ENCODE assay signal across 8 cellular contexts in the genomic region with DNA sequence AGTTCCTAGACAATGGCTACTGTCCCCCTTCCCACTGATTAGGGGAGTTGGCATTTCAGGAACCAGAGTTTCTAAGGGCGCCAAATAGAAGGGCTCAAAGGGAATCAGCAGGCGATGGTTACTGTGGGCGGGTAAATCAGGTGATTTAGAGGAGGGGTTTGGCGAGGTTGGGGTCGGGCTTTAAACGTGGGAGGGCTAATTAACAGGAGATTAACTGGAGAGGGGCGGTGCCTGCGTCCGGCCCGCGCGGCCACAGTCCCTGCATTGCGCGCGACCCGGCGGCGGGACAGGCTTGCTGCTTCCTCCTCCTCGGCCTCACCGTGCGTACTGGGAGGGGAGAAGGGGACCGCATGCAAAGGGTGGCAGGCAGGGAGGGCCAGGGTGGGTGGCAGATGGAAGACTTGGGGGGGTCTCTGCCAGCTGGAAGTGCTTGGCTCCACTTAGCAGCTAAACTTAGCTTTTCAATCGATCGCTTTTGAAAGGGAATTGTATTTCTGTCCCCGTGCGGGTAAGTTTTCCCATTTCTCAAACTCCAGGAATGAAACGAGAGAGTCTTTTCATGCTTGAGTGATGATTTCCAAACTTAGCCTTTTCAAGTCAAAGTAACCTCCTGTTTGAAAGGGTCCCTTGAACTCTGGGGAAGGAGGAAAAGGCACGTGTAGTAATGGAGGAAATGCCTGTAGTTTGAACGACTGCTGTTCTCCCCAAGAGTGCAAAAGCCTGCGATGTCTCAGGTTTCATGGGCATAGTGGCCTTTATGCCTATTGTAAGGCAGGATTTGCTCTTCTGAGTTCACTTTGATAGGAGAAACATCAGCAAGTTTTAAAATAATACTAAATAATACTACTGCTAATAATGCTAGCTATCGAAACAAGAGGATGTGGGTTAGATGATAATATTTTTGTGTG. TPM values are rescaled to one million over a fixed set of nuclear protein-coding genes. Genes with fewer than 3 reads are reported as not detected.
DNase-seq lines count a peak whose midpoint lies in the region; ATAC-seq and TF ChIP-seq lines count a peak whose summit lies in the region.

A gene with protein sequence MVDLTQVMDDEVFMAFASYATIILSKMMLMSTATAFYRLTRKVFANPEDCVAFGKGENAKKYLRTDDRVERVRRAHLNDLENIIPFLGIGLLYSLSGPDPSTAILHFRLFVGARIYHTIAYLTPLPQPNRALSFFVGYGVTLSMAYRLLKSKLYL (plus strand): TSS at position 255 of the 908 bp plus-strand sequence. CDS start 6,608 bp downstream, outside the sequence.

- DNase-seq in COLO668 (lab: John Stamatoyannopoulos, UW; ENCODE audit: unreplicated experiment) (peak; percentile 62), MV-4-11 (lab: John Stamatoyannopoulos, UW) (peak; percentile 52), adipocyte (ENCODE audit: low read depth) (peak; percentile 27), right cardiac atrium (peak; percentile 76 to 92 (median 81)), prostate gland (ENCODE audit: low spot score) (peak; percentile 60), foreskin melanocyte (no peak)
- no peak for DNase-seq in activated CD8-positive, alpha-beta memory T cell treated with anti-CD3 and anti-CD28 coated beads, Interleukin-2, amount 50 U/mL, for 4 hours

- no peak for TF ChIP-seq POLR2A in prostate gland (IDR thresholded peaks at IDR 0.05)

- H3K4me1 ChIP-seq in adipocyte (ENCODE audit: control insufficient read depth, insufficient read depth, low read length) (peaks cover 32% of the 10 kb centered on the region), right cardiac atrium (ENCODE audit: control insufficient read depth, insufficient read depth, low read length) (no peaks in the 10 kb centered on the region), prostate gland (replicated peaks) (no peaks in the 10 kb centered on the region)

- intact Hi-C loops in right cardiac atrium (cut with DNase I) = no loop called here
- intact Hi-C loops in prostate gland (cut with DNase I) = no loop called here

- H3K36me3 ChIP-seq in adipocyte (ENCODE audit: control insufficient read depth, insufficient read depth, low read length, severe bottlenecking) (peaks cover 22% of the 10 kb centered on the region), prostate gland (no peaks in the 10 kb centered on the region)

- H3K9ac ChIP-seq in adipocyte (ENCODE audit: low read length) = peak within 1 kb of the TSS; percentile 100

- H3K9me3 ChIP-seq in adipocyte (ENCODE audit: control insufficient read depth, low read length) (peaks cover 5% of the 10 kb centered on the region), right cardiac atrium (ENCODE audit: control insufficient read depth, low read length) (no peaks in the 10 kb centered on the region), prostate gland (no peaks in the 10 kb centered on the region)

- H3K4me3 ChIP-seq in adipocyte (ENCODE audit: low read length) (peak within 1 kb of the TSS; percentile 88), right cardiac atrium (ENCODE audit: low read length) (peak within 1 kb of the TSS; percentile 58), prostate gland (peak within 1 kb of the TSS; percentile 36 to 42)

- no peak for TF ChIP-seq CTCF in prostate gland (IDR thresholded peaks at IDR 0.05)

- ATAC-seq in GM21737 (IDR thresholded peaks at IDR 0.05; ENCODE audit: unreplicated experiment) (peak; percentile 65), right cardiac atrium (peak; percentile 94 to 96)

- H3K27me3 ChIP-seq in adipocyte (replicated peaks; ENCODE audit: control insufficient read depth, insufficient read depth, low read length) (no peaks in the 10 kb centered on the region), right cardiac atrium (ENCODE audit: control insufficient read depth, insufficient read depth) (no peaks in the 10 kb centered on the region), prostate gland (replicated peaks; ENCODE audit: insufficient read depth) (no peaks in the 10 kb centered on the region)

- peak within 1 kb of the TSS; percentile 79 for H3K27ac ChIP-seq in right cardiac atrium (ENCODE audit: low read length)
- H3K27ac ChIP-seq in prostate gland = peak within 1 kb of the TSS; percentile 77 to 79

- 3% methylated on average over 31 of the region's 31 CpGs for WGBS in right cardiac atrium
- WGBS in prostate gland = 4% methylated on average over 31 of the region's 31 CpGs

RNA-seq across cellular contexts. Expression of the gene that starts here (rescaled TPM):
- total RNA-seq in right cardiac atrium (100 to 1,000 TPM in 1 of 4 donors, 10 to 100 TPM in 3; 19.9 to 115 (median 69.7) TPM), prostate gland (100 to 1,000 TPM in 1 of 2 donors, 10 to 100 TPM in 1; 28.4 to 218 TPM)
- polyA plus RNA-seq in right cardiac atrium = 149 TPM

Comparison
In these comparisons a context has a peak if more than half of its experiments do, and no peak if none do; other contexts are left out.
1. DNase-seq: peak in COLO668 (single experiment), MV-4-11 (single experiment), adipocyte (single experiment), right cardiac atrium (3 of 3) and prostate gland (single experiment); none in activated CD8-positive, alpha-beta memory T cell treated with anti-CD3 and anti-CD28 coated beads, Interleukin-2, amount 50 U/mL, for 4 hours (single experiment) and foreskin melanocyte (single experiment).
2. Peak in every context shown above with its lines, with median percentiles within 50 percentile points of each other: H3K4me3 ChIP-seq.